Comparison of ENCODE assay signal across 18 cellular contexts in genomic region chr10:45023426-45023825, GRCh38.
"Had no signal": no experiment of that assay in that cellular context is flagged by ENCODE, and none has a peak within 500 bp of the region (broad histone marks: within the 10 kb centered on the region; RNA-seq: fewer than 3 reads in every experiment).

No MANE protein-coding gene starts in this region.

- H3K27ac ChIP-seq: cardiac muscle cell, esophagus squamous epithelium, lower lobe of right lung, sigmoid colon, spleen, thoracic aorta had no signal

- ATAC-seq: activated CD4-positive, CD25-positive, alpha-beta regulatory T cell treated with anti-CD3 and anti-CD28 coated beads, Interleukin-2, amount 50 U/mL, for 24 hours; lower lobe of right lung; natural killer cell treated with Interleukin-12 subunit alpha and Interleukin-12 subunit beta and Interleukin-15 and Interleukin-18, amount 100 ng/mL, for 72 hours; stimulated activated naive B cell treated with anti-CD40 and anti-IgM and Interleukin-4, amounts not matched to agents 10 μg/mL and 1 μg/mL and 100 μg/mL, for 72 hours had no signal

- H3K4me3 ChIP-seq: cardiac muscle cell, esophagus squamous epithelium, lower lobe of right lung, sigmoid colon, spleen, thoracic aorta had no signal

- H3K4me1 ChIP-seq: esophagus squamous epithelium, lower lobe of right lung, sigmoid colon, spleen had no signal

- H3K27me3 ChIP-seq: cardiac muscle cell, esophagus squamous epithelium, sigmoid colon, spleen had no signal

- DNase-seq: activated CD4-positive, alpha-beta T cell treated with anti-CD3 and anti-CD28 coated beads, Interleukin-2, amount 50 U/mL, for 1 hour; amniotic stem cell; dermis blood vessel endothelial cell; effector memory CD4-positive, alpha-beta T cell; esophagus squamous epithelium; foreskin fibroblast; hippocampal formation; islet precursor cell; lower lobe of right lung; sigmoid colon; spleen; stimulated activated naive B cell treated with anti-CD40 and anti-IgM and Interleukin-4, amounts not matched to agents 10 μg/mL and 1 μg/mL and 100 μg/mL, for 72 hours; T-helper 1 cell; T-helper 9 cell had no signal

- H3K36me3 ChIP-seq: cardiac muscle cell, esophagus squamous epithelium, lower lobe of right lung, sigmoid colon, spleen, thoracic aorta had no signal
